16 cellular contexts compared by ENCODE assay signal in genomic region chr2:203461736-203462135, GRCh38.
"Had no signal": no experiment of that assay in that cellular context is flagged by ENCODE, and none has a peak within 500 bp of the region (broad histone marks: within the 10 kb centered on the region; RNA-seq: fewer than 3 reads in every experiment).

No MANE protein-coding gene starts in this region.

- DNase-seq: activated CD4-positive, alpha-beta T cell treated with anti-CD3 and anti-CD28 coated beads for 48 hours; activated CD8-positive, alpha-beta memory T cell treated with anti-CD3 and anti-CD28 coated beads, Interleukin-2, amount 50 U/mL, for 48 hours; activated CD8-positive, alpha-beta T cell treated with anti-CD3 and anti-CD28 coated beads, Interleukin-2, amount 10 ng/mL, durations not matched to agents 7 days and 5 days; activated naive CD4-positive, alpha-beta T cell treated with anti-CD3 and anti-CD28 coated beads for 36 hours; central memory CD4-positive, alpha-beta T cell; gastrocnemius medialis; kidney; left ventricle myocardium inferior; stimulated activated CD4-positive, alpha-beta T cell treated with anti-CD3 and anti-CD28 coated beads, Interleukin-15, amount 100 ng/mL, for 24 hours; stimulated activated CD4-positive, alpha-beta T cell treated with anti-CD3 and anti-CD28 coated beads, Interleukin-4, amount 100 ng/mL, for 24 hours; upper lobe of left lung had no signal

- H3K27ac ChIP-seq: esophagus muscularis mucosa, gastrocnemius medialis, left ventricle myocardium inferior, parathyroid adenoma, upper lobe of left lung had no signal

- H3K27me3 Mint-ChIP-seq: stimulated activated naive CD8-positive, alpha-beta T cell treated with anti-CD3 and anti-CD28 coated beads, Interleukin-15, Interleukin-2, amounts not matched to agents 100 ng/mL and 50 ng/mL, for 24 hours had no signal

- H3K4me3 ChIP-seq: esophagus muscularis mucosa, gastrocnemius medialis, left ventricle myocardium inferior, upper lobe of left lung had no signal

- H3K27ac Mint-ChIP-seq: activated CD8-positive, alpha-beta T cell treated with anti-CD3 and anti-CD28 coated beads, Interleukin-2, amount 10 ng/mL, durations not matched to agents 7 days and 5 days; activated naive CD4-positive, alpha-beta T cell treated with anti-CD3 and anti-CD28 coated beads for 36 hours; stimulated activated naive CD8-positive, alpha-beta T cell treated with anti-CD3 and anti-CD28 coated beads, Interleukin-15, Interleukin-2, amounts not matched to agents 100 ng/mL and 50 ng/mL, for 24 hours; T-helper 1 cell treated with Interleukin-12 subunit alpha and Interleukin-12 subunit beta and Interleukin-4 antibody, amounts not matched to agents 30 μg/mL and 1 μg/mL, for 36 hours; WTC11 had no signal

- H3K4me1 ChIP-seq: gastrocnemius medialis, left ventricle myocardium inferior, parathyroid adenoma had no signal

- H3K9me3 Mint-ChIP-seq: activated naive CD4-positive, alpha-beta T cell treated with anti-CD3 and anti-CD28 coated beads for 36 hours; stimulated activated naive CD8-positive, alpha-beta T cell treated with anti-CD3 and anti-CD28 coated beads, Interleukin-15, Interleukin-2, amounts not matched to agents 100 ng/mL and 50 ng/mL, for 24 hours; T-helper 1 cell treated with Interleukin-12 subunit alpha and Interleukin-12 subunit beta and Interleukin-4 antibody, amounts not matched to agents 30 μg/mL and 1 μg/mL, for 36 hours; WTC11 had no signal

- H3K4me3 Mint-ChIP-seq: activated CD8-positive, alpha-beta T cell treated with anti-CD3 and anti-CD28 coated beads, Interleukin-2, amount 10 ng/mL, durations not matched to agents 7 days and 5 days; activated naive CD4-positive, alpha-beta T cell treated with anti-CD3 and anti-CD28 coated beads for 36 hours; stimulated activated naive CD8-positive, alpha-beta T cell treated with anti-CD3 and anti-CD28 coated beads, Interleukin-15, Interleukin-2, amounts not matched to agents 100 ng/mL and 50 ng/mL, for 24 hours; T-helper 1 cell treated with Interleukin-12 subunit alpha and Interleukin-12 subunit beta and Interleukin-4 antibody, amounts not matched to agents 30 μg/mL and 1 μg/mL, for 36 hours; WTC11 had no signal

- H3K27me3 ChIP-seq: esophagus muscularis mucosa, gastrocnemius medialis, upper lobe of left lung had no signal

- H3K9me3 ChIP-seq: esophagus muscularis mucosa, gastrocnemius medialis, left ventricle myocardium inferior, upper lobe of left lung had no signal

- ATAC-seq: activated CD8-positive, alpha-beta T cell treated with anti-CD3 and anti-CD28 coated beads, Interleukin-2, amount 10 ng/mL, durations not matched to agents 7 days and 5 days; gastrocnemius medialis; WTC11 had no signal

- H3K9ac ChIP-seq: parathyroid adenoma had no signal

- FAIRE-seq: kidney had no signal
